ENCODE assay signal across 9 cellular contexts in genomic region chr2:191246820-191247380, GRCh38. TPM values are rescaled to one million over a fixed set of nuclear protein-coding genes. Genes with fewer than 3 reads are reported as not detected.
A peak's percentile ranks its signal among the peaks of the same experiment; 100 is the strongest.
DNase-seq lines count a peak whose midpoint lies in the region; ATAC-seq and TF ChIP-seq lines count a peak whose summit lies in the region.
"Had no signal": no experiment of that assay in that cellular context is flagged by ENCODE, and none has a peak within 500 bp of the region (broad histone marks: within the 10 kb centered on the region; RNA-seq: fewer than 3 reads in every experiment).

No MANE protein-coding gene starts in this region.

- H3K36me3 ChIP-seq in psoas muscle (ENCODE audit: insufficient read depth in 1 of 2, low read depth in 1 of 2): no peaks in the 10 kb centered on the region

- peak overlapping the region; percentile 82 for H3K4me3 ChIP-seq in psoas muscle

- DNase-seq in ELF-1 (ENCODE audit: low read depth, low spot score): peak; percentile 22
- peak; percentile 19 for DNase-seq in glomerular visceral epithelial cell (ENCODE audit: extremely low spot score)
- DNase-seq in psoas muscle: no peak
- no peak for DNase-seq in NCI-H1417 treated with DMSO at 0.1 percent for 48 hours (lab: John Stamatoyannopoulos, UW)
- DNase-seq: stimulated activated naive CD4-positive, alpha-beta T cell treated with Interleukin-2 at 50 U/mL for 16 hours had no signal

- TF ChIP-seq CTCF in VCaP (conservative IDR thresholded peaks at IDR 0.05) (no peak), psoas muscle (IDR thresholded peaks at IDR 0.05) (no peak)

- WGBS in psoas muscle, 3 donors: 38 to 49% (median 42%) methylated on average over 6 of the region's 6 CpGs

- H3K27me3 ChIP-seq in psoas muscle (ENCODE audit: insufficient read depth in 3 of 3, low read length in 2 of 3): peaks cover 0 to 17% (median 0%) of the 10 kb centered on the region in 3 donors

- peak overlapping the region; percentile 84; the same call in 1 of the 2 replicates for H3K27ac ChIP-seq in VCaP
- peak overlapping the region; percentile 27 for H3K27ac ChIP-seq in psoas muscle

- no peaks in the 10 kb centered on the region for H3K9me3 ChIP-seq in psoas muscle

- H3K4me1 ChIP-seq in psoas muscle: no peaks in the 10 kb centered on the region

- intact Hi-C loops in psoas muscle (cut with DNase I): no loop called here

- ATAC-seq in psoas muscle (no peak), GM21423 (IDR thresholded peaks at IDR 0.05; ENCODE audit: unreplicated experiment) (no peak), GM18498 (IDR thresholded peaks at IDR 0.05; ENCODE audit: unreplicated experiment) (no peak), HG03159 (IDR thresholded peaks at IDR 0.05; ENCODE audit: unreplicated experiment) (no peak)

RNA-seq across cellular contexts. Expression of gene MYO1B, which starts 1.7 kb away (rescaled TPM):
- total RNA-seq in psoas muscle: 10 to 100 TPM in 2 of 4 donors, 1 to 10 TPM in 2; 7.9 to 14.1 (median 11.2) TPM
- polyA plus RNA-seq in psoas muscle: 1 to 10 TPM; 4.4 to 5.8 (median 4.9) TPM

Comparison
In these comparisons a context has a peak if more than half of its experiments do, and no peak if none do; other contexts are left out.
1. DNase-seq: peak in ELF-1 (single experiment) and glomerular visceral epithelial cell (single experiment); none in psoas muscle (0 of 2) and NCI-H1417 treated with DMSO at 0.1 percent for 48 hours (single experiment).